In the genomic region with DNA sequence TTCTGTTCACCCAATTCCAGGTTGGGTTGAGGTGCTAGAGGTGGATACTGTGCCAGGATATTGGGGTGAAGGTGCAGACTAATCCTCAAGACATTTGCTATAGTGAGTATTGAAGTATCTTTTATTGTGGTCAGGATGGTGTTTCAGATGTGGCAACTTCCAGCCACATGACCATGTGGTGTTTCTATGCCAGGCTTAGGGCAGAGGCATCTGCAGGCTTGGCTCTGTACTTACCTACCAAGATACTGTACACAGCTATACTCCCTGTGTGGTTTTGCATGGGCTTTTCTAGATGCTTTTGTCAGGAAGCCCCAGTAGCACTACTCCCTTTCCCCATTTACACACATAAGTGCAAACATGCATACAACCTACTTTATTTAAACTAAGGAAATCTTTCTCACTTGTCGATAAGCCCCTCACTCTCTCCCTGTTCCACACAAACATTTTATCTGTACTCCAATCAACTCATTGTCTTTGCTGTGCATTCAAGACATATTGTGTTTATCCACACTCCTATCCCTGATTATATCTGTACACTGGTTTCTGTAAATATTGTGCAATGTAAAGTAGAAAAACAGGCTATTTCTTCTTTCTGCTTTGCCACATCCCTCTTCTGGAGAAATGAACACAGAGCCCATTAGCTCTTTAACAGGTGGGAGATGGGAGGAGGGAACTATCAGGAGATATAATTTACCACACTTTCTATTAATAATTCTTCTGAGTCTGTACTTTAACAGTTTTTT, we compare ENCODE assay signal across 8 cellular contexts. TPM values are rescaled to one million over a fixed set of nuclear protein-coding genes. Genes with fewer than 3 reads are reported as not detected.
DNase-seq lines count a peak whose midpoint lies in the region; ATAC-seq and TF ChIP-seq lines count a peak whose summit lies in the region.

No MANE protein-coding gene starts in this region.

- CTCF ChIA-PET in SK-N-SH (lab: Yijun Ruan, JAX) = interaction anchor here (1.8 to 2.3 kb wide), 2 partner anchors 9 to 12 kb away, joined by 7 to 8 read pairs; no protein-coding TSS in a partner anchor

- TF ChIP-seq EP300 in SK-N-SH (IDR thresholded peaks at IDR 0.05; ENCODE audit: borderline replicate concordance in 1 of 2, low read depth in 1 of 2, low read length in 1 of 2) = no peak

- H3K79me2 ChIP-seq in SK-N-SH (ENCODE audit: insufficient read depth) = peaks cover 40% of the 10 kb centered on the region

- DNase-seq in Right ventricle myocardium superior (no peak), cardiac septum (ENCODE audit: low spot score) (no peak), T-helper 9 cell (peak; percentile 37), left lung (no peak), SK-N-SH (no peak), GDM1 (lab: John Stamatoyannopoulos, UW) (no peak), cerebellar cortex (ENCODE audit: low spot score) (no peak)

- no peak overlapping the region for H3K4me2 ChIP-seq in SK-N-SH

- no peaks in the 10 kb centered on the region for H3K9me3 ChIP-seq in left lung
- H3K9me3 ChIP-seq in SK-N-SH = no peaks in the 10 kb centered on the region

- H3K27ac ChIP-seq in left lung (peak overlapping the region in 1 of 2 donors; percentile 59), SK-N-SH (ENCODE audit: low read depth in 2 of 2, low read length in 1 of 2) (no peak overlapping the region)

- no peaks in the 10 kb centered on the region for H4K20me1 ChIP-seq in SK-N-SH (ENCODE audit: insufficient read depth)

- 95% methylated on average over 1 of the region's 1 CpG for WGBS in SK-N-SH (ENCODE audit: low lambda C conversion rate)

- peaks cover 0 to 8% of the 10 kb centered on the region in 2 donors for H3K36me3 ChIP-seq in left lung
- peaks cover 9 to 18% of the 10 kb centered on the region in 2 experiments for H3K36me3 ChIP-seq in SK-N-SH (replicated peaks in 1 of 2; ENCODE audit: control insufficient read depth in 1 of 2, insufficient read depth in 2 of 2, low read length in 1 of 2)

- TF ChIP-seq CTCF in left lung (IDR thresholded peaks at IDR 0.05) (no peak), SK-N-SH (IDR thresholded peaks at IDR 0.05) (no peak)

- no peaks in the 10 kb centered on the region for H3K27me3 ChIP-seq in left lung
- no peaks in the 10 kb centered on the region for H3K27me3 ChIP-seq in SK-N-SH (ENCODE audit: insufficient read depth)

- H3K9ac ChIP-seq in SK-N-SH = no peak overlapping the region

- no peaks in the 10 kb centered on the region for H3F3A ChIP-seq in SK-N-SH (replicated peaks; ENCODE audit: insufficient read depth)

- no peak overlapping the region for H2AFZ ChIP-seq in SK-N-SH (ENCODE audit: low read depth)

- H3K9me2 ChIP-seq in SK-N-SH = no peaks in the 10 kb centered on the region

- intact Hi-C loops in Right ventricle myocardium superior (cut with DNase I) (no loop called here), cardiac septum (cut with DNase I) (no loop called here), left lung (cut with DNase I) (no loop called here)

- POLR2A ChIA-PET in SK-N-SH (lab: Yijun Ruan, JAX) = no interaction called here

- no peak for TF ChIP-seq RAD21 in SK-N-SH (IDR thresholded peaks at IDR 0.05; ENCODE audit: low read length)

- H3K4me1 ChIP-seq in left lung (peaks cover 0 to 31% of the 10 kb centered on the region in 2 donors), SK-N-SH (ENCODE audit: control insufficient read depth in 1 of 2, insufficient read depth in 2 of 2, low read depth in 1 of 2, low read length in 1 of 2) (no peaks in the 10 kb centered on the region)

- no peak overlapping the region for H3K4me3 ChIP-seq in left lung
- no peak overlapping the region for H3K4me3 ChIP-seq in SK-N-SH (ENCODE audit: low read depth in 2 of 2, low read length in 1 of 2)

- ATAC-seq in Right ventricle myocardium superior (ENCODE audit: poor library complexity) = peak; percentile 46
- ATAC-seq in HG03280 (IDR thresholded peaks at IDR 0.05; ENCODE audit: unreplicated experiment) = peak; percentile 44
- peak; percentile 79 for ATAC-seq in left lung

TF ChIP-seq in SK-N-SH, 30 proteins besides CTCF, POLR2A, EP300 and RAD21:
- TF ChIP-seq, protein P1, sequence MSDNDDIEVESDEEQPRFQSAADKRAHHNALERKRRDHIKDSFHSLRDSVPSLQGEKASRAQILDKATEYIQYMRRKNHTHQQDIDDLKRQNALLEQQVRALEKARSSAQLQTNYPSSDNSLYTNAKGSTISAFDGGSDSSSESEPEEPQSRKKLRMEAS (IDR thresholded peaks at IDR 0.05; ENCODE audit: low read depth) = no peak
- TF ChIP-seq SIN3A (IDR thresholded peaks at IDR 0.05; ENCODE audit: borderline replicate concordance, low read depth, low read length) (no peak), RFX5 (IDR thresholded peaks at IDR 0.05; ENCODE audit: low read length) (no peak), FOXJ3 (CRISPR knock-in tag; IDR thresholded peaks at IDR 0.05) (no peak), JUND (IDR thresholded peaks at IDR 0.05) (no peak), NRF1 (IDR thresholded peaks at IDR 0.05; ENCODE audit: low read depth, low read length) (no peak), GABPA (IDR thresholded peaks at IDR 0.05; ENCODE audit: low read depth) (no peak), CHD2 (IDR thresholded peaks at IDR 0.05; ENCODE audit: low read length, partially characterized antibody) (no peak), MXI1 (IDR thresholded peaks at IDR 0.05; ENCODE audit: low read depth, low read length) (no peak), ELF1 (IDR thresholded peaks at IDR 0.05) (no peak), SMC3 (IDR thresholded peaks at IDR 0.05; ENCODE audit: low read depth, low read length) (no peak), TAF1 (IDR thresholded peaks at IDR 0.05; ENCODE audit: borderline replicate concordance, low read depth, low read length) (no peak), MEF2A (IDR thresholded peaks at IDR 0.05; ENCODE audit: borderline replicate concordance, low read depth) (no peak), YY1 (IDR thresholded peaks at IDR 0.05; ENCODE audit: low read depth) (no peak), RCOR1 (IDR thresholded peaks at IDR 0.05; ENCODE audit: low read length) (no peak)
- TF ChIP-seq, protein P2, sequence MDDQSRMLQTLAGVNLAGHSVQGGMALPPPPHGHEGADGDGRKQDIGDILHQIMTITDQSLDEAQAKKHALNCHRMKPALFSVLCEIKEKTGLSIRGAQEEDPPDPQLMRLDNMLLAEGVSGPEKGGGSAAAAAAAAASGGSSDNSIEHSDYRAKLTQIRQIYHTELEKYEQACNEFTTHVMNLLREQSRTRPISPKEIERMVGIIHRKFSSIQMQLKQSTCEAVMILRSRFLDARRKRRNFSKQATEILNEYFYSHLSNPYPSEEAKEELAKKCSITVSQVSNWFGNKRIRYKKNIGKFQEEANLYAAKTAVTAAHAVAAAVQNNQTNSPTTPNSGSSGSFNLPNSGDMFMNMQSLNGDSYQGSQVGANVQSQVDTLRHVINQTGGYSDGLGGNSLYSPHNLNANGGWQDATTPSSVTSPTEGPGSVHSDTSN (IDR thresholded peaks at IDR 0.05) = no peak
- TF ChIP-seq, protein P3, sequence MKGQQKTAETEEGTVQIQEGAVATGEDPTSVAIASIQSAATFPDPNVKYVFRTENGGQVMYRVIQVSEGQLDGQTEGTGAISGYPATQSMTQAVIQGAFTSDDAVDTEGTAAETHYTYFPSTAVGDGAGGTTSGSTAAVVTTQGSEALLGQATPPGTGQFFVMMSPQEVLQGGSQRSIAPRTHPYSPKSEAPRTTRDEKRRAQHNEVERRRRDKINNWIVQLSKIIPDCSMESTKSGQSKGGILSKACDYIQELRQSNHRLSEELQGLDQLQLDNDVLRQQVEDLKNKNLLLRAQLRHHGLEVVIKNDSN (IDR thresholded peaks at IDR 0.05; ENCODE audit: borderline replicate concordance, low read depth) = no peak
TF ChIP-seq in SK-N-SH: peak in this region for 0.

RNA-seq across cellular contexts. Expression of gene ARL6IP6, which starts 12.3 kb away (rescaled TPM):
- total RNA-seq in Right ventricle myocardium superior (5.9 TPM), cardiac septum (6.4 TPM), left lung (10 to 100 TPM; 15.1 to 23.4 TPM)
- 25.8 and 31.6 TPM in 2 replicates for polyA plus RNA-seq in SK-N-SH (2012; rRNA removed)
- polyA plus RNA-seq in SK-N-SH (2012; cell fraction: cytosol; rRNA removed) = 33.2 and 39.0 TPM in 2 replicates
- 18.3 and 27.6 TPM in 2 replicates for polyA plus RNA-seq in SK-N-SH (2012; cell fraction: nucleus; rRNA removed)

RNA-seq across cellular contexts. Expression of gene PRPF40A, which starts 13.5 kb away (rescaled TPM):
- total RNA-seq in Right ventricle myocardium superior (28.4 TPM), cardiac septum (36.3 TPM), left lung (10 to 100 TPM; 68.8 to 85.1 TPM)
- 49.5 and 55.8 TPM in 2 replicates for polyA plus RNA-seq in SK-N-SH (2012; rRNA removed)
- 46.8 and 53.2 TPM in 2 replicates for polyA plus RNA-seq in SK-N-SH (2012; cell fraction: cytosol; rRNA removed)
- 109 and 128 TPM in 2 replicates for polyA plus RNA-seq in SK-N-SH (2012; cell fraction: nucleus; rRNA removed)
